ENCODE assay signal across 10 cellular contexts in the genomic region with DNA sequence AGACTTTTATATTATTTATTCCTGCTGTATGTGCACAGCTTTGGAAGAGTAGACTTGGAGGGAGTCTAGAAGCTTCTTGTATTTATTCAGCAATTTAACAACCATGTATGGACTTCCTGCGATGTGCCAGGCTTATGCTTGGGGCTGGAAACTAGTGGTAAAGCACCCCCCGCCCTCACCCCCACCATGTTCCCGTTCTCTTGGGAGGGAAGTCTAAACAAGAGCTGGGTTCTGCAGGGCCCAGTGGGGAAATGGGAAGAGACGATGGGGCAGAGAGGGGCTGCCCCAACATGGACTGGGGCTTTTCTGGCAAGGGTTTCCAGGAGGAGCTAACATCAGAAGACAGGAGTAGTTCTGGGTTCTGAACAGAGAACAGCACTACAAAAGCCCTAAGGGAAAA. TPM values are rescaled to one million over a fixed set of nuclear protein-coding genes. Genes with fewer than 3 reads are reported as not detected.
DNase-seq lines count a peak whose midpoint lies in the region; ATAC-seq and TF ChIP-seq lines count a peak whose summit lies in the region.
"Had no signal": no experiment of that assay in that cellular context is flagged by ENCODE, and none has a peak within 500 bp of the region (broad histone marks: within the 10 kb centered on the region; RNA-seq: fewer than 3 reads in every experiment).

No MANE protein-coding gene starts in this region.

- H3K4me3 ChIP-seq in upper lobe of right lung = no peak overlapping the region

- intact Hi-C loops in activated CD4-positive, alpha-beta T cell treated with anti-CD3 and anti-CD28 coated beads, Interleukin-2, amount 10 ng/mL, durations not matched to agents 24 days and 14 days (cut with micrococcal nuclease) = no loop called here
- intact Hi-C loops in activated CD4-positive, alpha-beta T cell treated with anti-CD3 and anti-CD28 coated beads for 36 hours (cut with DNase I, micrococcal nuclease) = no loop called here
- intact Hi-C loops in upper lobe of right lung (cut with DNase I) = no loop called here

- no peak for DNase-seq in activated CD4-positive, alpha-beta T cell treated with anti-CD3 and anti-CD28 coated beads, Interleukin-2, amount 10 ng/mL, durations not matched to agents 24 days and 14 days
- no peak for DNase-seq in activated CD4-positive, alpha-beta T cell treated with anti-CD3 and anti-CD28 coated beads for 36 hours
- no peak for DNase-seq in effector memory CD8-positive, alpha-beta T cell
- DNase-seq in upper lobe of right lung (no peak), NCI-H1930 (lab: John Stamatoyannopoulos, UW) (no peak), retina (no peak), midbrain (lab: John Stamatoyannopoulos, UW) (no peak)
- DNase-seq: T-helper 9 cell had no signal

- H3K27me3 ChIP-seq in upper lobe of right lung = no peaks in the 10 kb centered on the region

- H3K36me3 Mint-ChIP-seq in activated CD4-positive, alpha-beta T cell treated with anti-CD3 and anti-CD28 coated beads, Interleukin-2, amount 10 ng/mL, durations not matched to agents 24 days and 14 days (ENCODE audit: low read depth) = no peaks in the 10 kb centered on the region
- H3K36me3 Mint-ChIP-seq in activated CD4-positive, alpha-beta T cell treated with anti-CD3 and anti-CD28 coated beads for 36 hours (ENCODE audit: low read depth) = no peaks in the 10 kb centered on the region
- no peaks in the 10 kb centered on the region for H3K36me3 Mint-ChIP-seq in effector memory CD8-positive, alpha-beta T cell (ENCODE audit: insufficient read depth)
- H3K36me3 Mint-ChIP-seq in nephron (ENCODE audit: low read depth) = peaks cover 32% of the 10 kb centered on the region

- peak overlapping the region; percentile 45 for H3K27ac Mint-ChIP-seq in activated CD4-positive, alpha-beta T cell treated with anti-CD3 and anti-CD28 coated beads, Interleukin-2, amount 10 ng/mL, durations not matched to agents 24 days and 14 days
- no peak overlapping the region for H3K27ac Mint-ChIP-seq in activated CD4-positive, alpha-beta T cell treated with anti-CD3 and anti-CD28 coated beads for 36 hours
- H3K27ac Mint-ChIP-seq in effector memory CD8-positive, alpha-beta T cell = peak overlapping the region; percentile 7 to 85
- H3K27ac Mint-ChIP-seq in nephron = peak overlapping the region; percentile 63 to 91 (median 83)

- H3K36me3 ChIP-seq in upper lobe of right lung = no peaks in the 10 kb centered on the region

- CTCF ChIA-PET in activated CD4-positive, alpha-beta T cell treated with anti-CD3 and anti-CD28 coated beads for 36 hours (lab: Charles Lee) = interaction anchor here (0.8 to 1.2 kb wide), 3 partner anchors 21 to 38 kb away, joined by 3 to 6 read pairs (median 5); no protein-coding TSS in a partner anchor

- H3K9me3 ChIP-seq in upper lobe of right lung = no peaks in the 10 kb centered on the region

- peak overlapping the region; percentile 67 for H3K27ac ChIP-seq in upper lobe of right lung

- H3K27me3 Mint-ChIP-seq in activated CD4-positive, alpha-beta T cell treated with anti-CD3 and anti-CD28 coated beads, Interleukin-2, amount 10 ng/mL, durations not matched to agents 24 days and 14 days = no peaks in the 10 kb centered on the region
- no peaks in the 10 kb centered on the region for H3K27me3 Mint-ChIP-seq in activated CD4-positive, alpha-beta T cell treated with anti-CD3 and anti-CD28 coated beads for 36 hours
- peaks cover 0 to 4% of the 10 kb centered on the region in 2 donors for H3K27me3 Mint-ChIP-seq in effector memory CD8-positive, alpha-beta T cell
- H3K27me3 Mint-ChIP-seq in nephron (ENCODE audit: low read depth) = no peaks in the 10 kb centered on the region

- POLR2A ChIA-PET in activated CD4-positive, alpha-beta T cell treated with anti-CD3 and anti-CD28 coated beads for 36 hours (lab: Charles Lee) = no interaction called here

- TF ChIP-seq CTCF in nephron (IDR thresholded peaks at IDR 0.05; ENCODE audit: unreplicated experiment in 3 of 3) (no peak), upper lobe of right lung (IDR thresholded peaks at IDR 0.05) (no peak)

- H3K4me1 ChIP-seq in upper lobe of right lung = peaks cover 56% of the 10 kb centered on the region

- H3K4me1 Mint-ChIP-seq in activated CD4-positive, alpha-beta T cell treated with anti-CD3 and anti-CD28 coated beads, Interleukin-2, amount 10 ng/mL, durations not matched to agents 24 days and 14 days = peaks cover 36% of the 10 kb centered on the region
- H3K4me1 Mint-ChIP-seq in activated CD4-positive, alpha-beta T cell treated with anti-CD3 and anti-CD28 coated beads for 36 hours = peaks cover 31% of the 10 kb centered on the region
- H3K4me1 Mint-ChIP-seq in effector memory CD8-positive, alpha-beta T cell (ENCODE audit: low read depth in 2 of 2) = peaks cover 33 to 37% of the 10 kb centered on the region in 2 donors
- H3K4me1 Mint-ChIP-seq in nephron = peaks cover 77% of the 10 kb centered on the region

- ATAC-seq in activated CD4-positive, alpha-beta T cell treated with anti-CD3 and anti-CD28 coated beads for 36 hours = no peak
- ATAC-seq in effector memory CD8-positive, alpha-beta T cell (replicated peaks) = no peak
- ATAC-seq in upper lobe of right lung = peak; percentile 4

- peak overlapping the region; percentile 56 for H3K4me3 Mint-ChIP-seq in activated CD4-positive, alpha-beta T cell treated with anti-CD3 and anti-CD28 coated beads, Interleukin-2, amount 10 ng/mL, durations not matched to agents 24 days and 14 days
- no peak overlapping the region for H3K4me3 Mint-ChIP-seq in activated CD4-positive, alpha-beta T cell treated with anti-CD3 and anti-CD28 coated beads for 36 hours
- peak overlapping the region; percentile 40 to 74 for H3K4me3 Mint-ChIP-seq in effector memory CD8-positive, alpha-beta T cell
- H3K4me3 Mint-ChIP-seq in nephron = peak overlapping the region in 1 of 3 experiments; percentile 47

- no peaks in the 10 kb centered on the region for H3K9me3 Mint-ChIP-seq in activated CD4-positive, alpha-beta T cell treated with anti-CD3 and anti-CD28 coated beads, Interleukin-2, amount 10 ng/mL, durations not matched to agents 24 days and 14 days
- no peaks in the 10 kb centered on the region for H3K9me3 Mint-ChIP-seq in activated CD4-positive, alpha-beta T cell treated with anti-CD3 and anti-CD28 coated beads for 36 hours (ENCODE audit: low read depth)
- H3K9me3 Mint-ChIP-seq in effector memory CD8-positive, alpha-beta T cell = no peaks in the 10 kb centered on the region
- no peaks in the 10 kb centered on the region for H3K9me3 Mint-ChIP-seq in nephron

RNA-seq across cellular contexts. Expression of gene RASSF4, which starts 8.0 kb away (rescaled TPM):
- total RNA-seq in activated CD4-positive, alpha-beta T cell treated with anti-CD3 and anti-CD28 coated beads, Interleukin-2, amount 10 ng/mL, durations not matched to agents 24 days and 14 days = 1.3 and 1.5 TPM in 2 replicates
- total RNA-seq in activated CD4-positive, alpha-beta T cell treated with anti-CD3 and anti-CD28 coated beads for 36 hours = 1 to 10 TPM; 1.0 to 1.3 TPM
- 40.9 TPM for total RNA-seq in upper lobe of right lung

RNA-seq across cellular contexts. Expression of gene DEPP1, which starts 11.0 kb away (rescaled TPM):
- total RNA-seq in activated CD4-positive, alpha-beta T cell treated with anti-CD3 and anti-CD28 coated beads, Interleukin-2, amount 10 ng/mL, durations not matched to agents 24 days and 14 days = 3.3 and 4.3 TPM in 2 replicates
- total RNA-seq in activated CD4-positive, alpha-beta T cell treated with anti-CD3 and anti-CD28 coated beads for 36 hours = under 1 TPM; 0.28 to 0.34 TPM
- 160 TPM for total RNA-seq in upper lobe of right lung

RNA-seq across cellular contexts. Expression of gene ZNF22, which starts 33.1 kb away (rescaled TPM):
- 26.0 and 26.7 TPM in 2 replicates for total RNA-seq in activated CD4-positive, alpha-beta T cell treated with anti-CD3 and anti-CD28 coated beads, Interleukin-2, amount 10 ng/mL, durations not matched to agents 24 days and 14 days
- 10 to 100 TPM; 18.8 to 21.6 TPM for total RNA-seq in activated CD4-positive, alpha-beta T cell treated with anti-CD3 and anti-CD28 coated beads for 36 hours
- total RNA-seq in upper lobe of right lung = 26.9 TPM

RNA-seq across cellular contexts. Expression of gene TMEM72, which starts 56.5 kb away (rescaled TPM):
- total RNA-seq in activated CD4-positive, alpha-beta T cell treated with anti-CD3 and anti-CD28 coated beads, Interleukin-2, amount 10 ng/mL, durations not matched to agents 24 days and 14 days = not detected in 2 replicates
- total RNA-seq in activated CD4-positive, alpha-beta T cell treated with anti-CD3 and anti-CD28 coated beads for 36 hours = not detected
- total RNA-seq in upper lobe of right lung = not detected
- total RNA-seq: kidney epithelial cell had no signal

Comparison
In these comparisons a context has a peak if more than half of its experiments do, and no peak if none do; other contexts are left out.
1. RNA of gene RASSF4, which starts 8.0 kb away (total RNA-seq): 40.9 TPM in upper lobe of right lung (single experiment); 1.0 to 1.3 TPM in activated CD4-positive, alpha-beta T cell treated with anti-CD3 and anti-CD28 coated beads for 36 hours and 1.3 to 1.5 TPM in activated CD4-positive, alpha-beta T cell treated with anti-CD3 and anti-CD28 coated beads, Interleukin-2, amount 10 ng/mL, durations not matched to agents 24 days and 14 days; every median in the first group is over 10 times any median in the second.
2. RNA of gene DEPP1, which starts 11.0 kb away (total RNA-seq): 160 TPM in upper lobe of right lung (single experiment); 3.3 to 4.3 TPM in activated CD4-positive, alpha-beta T cell treated with anti-CD3 and anti-CD28 coated beads, Interleukin-2, amount 10 ng/mL, durations not matched to agents 24 days and 14 days and 0.28 to 0.34 TPM in activated CD4-positive, alpha-beta T cell treated with anti-CD3 and anti-CD28 coated beads for 36 hours; every median in the first group is over 10 times any median in the second.